In the genomic region with DNA sequence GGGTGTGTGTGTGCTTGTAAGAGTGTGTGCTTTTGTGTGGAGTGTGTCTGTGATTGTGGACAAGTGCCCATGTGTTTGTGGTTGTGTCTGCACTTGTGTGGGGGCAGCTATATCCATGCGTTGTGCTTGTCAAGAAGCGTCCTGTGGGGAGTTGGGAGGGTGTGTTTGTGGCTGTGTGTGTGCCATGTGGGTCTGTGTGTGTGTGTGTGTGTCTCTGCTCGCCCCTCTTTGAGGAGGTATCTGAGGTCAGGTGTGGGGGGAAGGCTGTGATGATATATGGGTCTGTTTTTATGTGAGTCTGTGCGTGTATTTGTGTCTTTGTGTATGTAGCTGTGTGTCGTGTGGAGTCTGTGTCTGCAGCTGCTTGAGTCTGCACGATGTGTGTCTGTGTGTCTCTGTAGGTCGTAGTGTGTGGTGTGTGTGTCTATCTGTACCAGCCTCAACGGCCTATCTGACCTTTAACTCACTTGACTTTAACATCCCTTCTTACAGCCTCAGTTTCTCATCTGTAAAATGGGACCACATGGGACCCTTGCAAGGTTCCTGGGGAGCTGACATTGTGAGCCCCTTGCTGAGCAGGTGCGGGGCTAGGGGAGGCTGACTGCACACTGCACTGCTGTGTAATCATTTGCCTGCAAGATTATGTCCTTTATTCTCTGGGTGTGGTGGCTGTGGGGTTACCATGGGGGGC, we compare ENCODE assay signal across 1 cellular context.
TF ChIP-seq lines count a peak whose summit lies in the region.

No MANE protein-coding gene starts in this region.

TF ChIP-seq in liver, 16 proteins besides CTCF, POLR2A, EP300 and RAD21 (continued from another document):
- TF ChIP-seq ATF3 (IDR thresholded peaks at IDR 0.05) = no peak
- no peak for TF ChIP-seq SP1 (IDR thresholded peaks at IDR 0.05)
- TF ChIP-seq, protein P1, sequence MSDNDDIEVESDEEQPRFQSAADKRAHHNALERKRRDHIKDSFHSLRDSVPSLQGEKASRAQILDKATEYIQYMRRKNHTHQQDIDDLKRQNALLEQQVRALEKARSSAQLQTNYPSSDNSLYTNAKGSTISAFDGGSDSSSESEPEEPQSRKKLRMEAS (IDR thresholded peaks at IDR 0.05) = no peak
